ENCODE assay signal across 19 cellular contexts in genomic region chr9:2732492-2732891, GRCh38. TPM values are rescaled to one million over a fixed set of nuclear protein-coding genes. Genes with fewer than 3 reads are reported as not detected.
DNase-seq lines count a peak whose midpoint lies in the region; ATAC-seq and TF ChIP-seq lines count a peak whose summit lies in the region.
"Had no signal": no experiment of that assay in that cellular context is flagged by ENCODE, and none has a peak within 500 bp of the region (broad histone marks: within the 10 kb centered on the region; RNA-seq: fewer than 3 reads in every experiment).

No MANE protein-coding gene starts in this region.

- H3K27ac ChIP-seq in esophagus muscularis mucosa (replicated peaks in 1 of 4) (no peak overlapping the region), substantia nigra (ENCODE audit: low read depth, low read length, poor library complexity, severe bottlenecking) (no peak overlapping the region)
- H3K27ac ChIP-seq: 22Rv1; A549; BLaER1 treated with 17β-estradiol and CSF1 and Interleukin-3, amounts not matched to agents 10 nM and 100 nM; C4-2B had no signal

- no peaks in the 10 kb centered on the region for H3K27me3 ChIP-seq in esophagus muscularis mucosa
- H3K27me3 ChIP-seq: BLaER1 treated with 17β-estradiol and CSF1 and Interleukin-3, amounts not matched to agents 10 nM and 100 nM had no signal

- H3K9me3 ChIP-seq in esophagus muscularis mucosa: no peaks in the 10 kb centered on the region
- H3K9me3 ChIP-seq: A549; BLaER1 treated with 17β-estradiol and CSF1 and Interleukin-3, amounts not matched to agents 10 nM and 100 nM; Caco-2 had no signal

- TF ChIP-seq POLR2A in esophagus muscularis mucosa (IDR thresholded peaks at IDR 0.05; ENCODE audit: low read depth): no peak

- DNase-seq in Right ventricle myocardium superior (no peak), Right ventricle myocardium inferior (ENCODE audit: missing footprints) (no peak), left ventricle myocardium superior (no peak), left cardiac atrium (no peak), esophagus muscularis mucosa (ENCODE audit: extremely low spot score) (peak; percentile 70), substantia nigra (lab: John Stamatoyannopoulos, UW) (no peak)
- DNase-seq: AML-193; Caco-2; Calu3; CD4-positive, alpha-beta T cell; CD8-positive, alpha-beta T cell; DMS79 treated with DMSO at 0.1 percent for 48 hours; GF-D8 had no signal

- peaks cover 0 to 8% (median 7%) of the 10 kb centered on the region in 4 donors for H3K4me1 ChIP-seq in esophagus muscularis mucosa
- H3K4me1 ChIP-seq: Caco-2 had no signal

- H3K36me3 ChIP-seq in esophagus muscularis mucosa: no peaks in the 10 kb centered on the region

- intact Hi-C loops in Right ventricle myocardium superior (cut with DNase I) (no loop called here), Right ventricle myocardium inferior (cut with DNase I) (loop anchor here (10.0 kb wide), 1 partner anchor 498 kb away; no protein-coding TSS in a partner anchor), left ventricle myocardium superior (cut with micrococcal nuclease) (no loop called here), left cardiac atrium (cut with DNase I) (loop anchor here in 1 of 2 donors (5.0 kb wide), 1 partner anchor 600 kb away; no protein-coding TSS in a partner anchor), esophagus muscularis mucosa (cut with DNase I) (no loop called here)

- 63% methylated on average over 4 of the region's 4 CpGs for WGBS in esophagus muscularis mucosa

- H3K4me3 ChIP-seq in esophagus muscularis mucosa: no peak overlapping the region
- H3K4me3 ChIP-seq: A549; BLaER1 treated with 17β-estradiol and CSF1 and Interleukin-3, amounts not matched to agents 10 nM and 100 nM had no signal

- TF ChIP-seq EP300 in esophagus muscularis mucosa (IDR thresholded peaks at IDR 0.05): no peak

- peak; percentile 40 for ATAC-seq in Right ventricle myocardium superior (ENCODE audit: poor library complexity)
- no peak for ATAC-seq in Right ventricle myocardium inferior
- ATAC-seq in left ventricle myocardium superior: peak; percentile 54
- ATAC-seq in left cardiac atrium: no peak
- ATAC-seq: A549; CD8-positive, alpha-beta T cell had no signal

- TF ChIP-seq CTCF in esophagus muscularis mucosa (IDR thresholded peaks at IDR 0.05): no peak

RNA-seq across cellular contexts. Expression of gene KCNV2, which starts 15.2 kb away (rescaled TPM):
- total RNA-seq in Right ventricle myocardium superior: not detected
- not detected for total RNA-seq in Right ventricle myocardium inferior
- not detected for total RNA-seq in left ventricle myocardium superior
- not detected for total RNA-seq in left cardiac atrium
- not detected for total RNA-seq in esophagus muscularis mucosa
- total RNA-seq: A172; B cell; Caco-2; Calu3; CD4-positive, alpha-beta T cell; CD8-positive, alpha-beta T cell had no signal

Comparison
In these comparisons a context has a peak if more than half of its experiments do, and no peak if none do; other contexts are left out.
1. ATAC-seq: peak in Right ventricle myocardium superior (single experiment) and left ventricle myocardium superior (single experiment); none in Right ventricle myocardium inferior (single experiment) and left cardiac atrium (0 of 2).